Comparison of ENCODE assay signal across 13 cellular contexts in the genomic region with DNA sequence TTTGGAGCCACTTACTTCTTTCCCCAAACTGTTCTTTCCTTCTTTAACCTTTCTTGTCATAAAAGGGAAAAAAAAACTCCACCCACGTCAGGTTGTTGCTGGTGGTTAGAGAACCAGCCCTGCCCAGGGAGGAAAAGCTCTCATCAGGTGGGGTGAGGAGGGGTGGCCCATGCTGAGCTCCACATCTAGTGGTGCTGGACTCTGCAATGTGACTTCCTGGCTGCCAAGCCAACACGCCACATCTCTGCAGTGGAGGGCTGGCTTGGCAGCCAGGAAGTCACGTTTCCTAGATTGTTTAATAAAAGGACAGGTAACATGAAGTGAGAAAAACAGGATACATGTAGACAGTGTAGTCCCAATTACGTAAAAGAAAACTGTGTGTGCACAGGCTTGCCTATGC. TPM values are rescaled to one million over a fixed set of nuclear protein-coding genes. Genes with fewer than 3 reads are reported as not detected.
"Had no signal": no experiment of that assay in that cellular context is flagged by ENCODE, and none has a peak within 500 bp of the region (broad histone marks: within the 10 kb centered on the region; RNA-seq: fewer than 3 reads in every experiment).

No MANE protein-coding gene starts in this region.

- H3K27me3 ChIP-seq: adrenal gland, right lobe of liver had no signal

- H3K36me3 ChIP-seq: adrenal gland, right lobe of liver had no signal

- H3K4me3 ChIP-seq: adrenal gland, right lobe of liver had no signal

- DNase-seq: activated B cell treated with CpG ODN at 0.5 μM for 24 hours; activated CD4-positive, alpha-beta T cell treated with anti-CD3 and anti-CD28 coated beads, Interleukin-2, amount 10 ng/mL, durations not matched to agents 24 days and 14 days; activated naive CD4-positive, alpha-beta T cell treated with anti-CD3 and anti-CD28 coated beads, Interleukin-2, amount 50 U/mL, for 16 hours; adrenal gland; effector memory CD8-positive, alpha-beta T cell; hippocampal formation; right lobe of liver; substantia nigra; T-cell; T1000; trophoblast cell had no signal

- H3K9me3 ChIP-seq: adrenal gland, right lobe of liver had no signal

- H3K4me1 ChIP-seq: adrenal gland, right lobe of liver had no signal

- H3K27ac ChIP-seq: adrenal gland, right lobe of liver had no signal

- ATAC-seq: effector memory CD8-positive, alpha-beta T cell; right lobe of liver; stimulated activated effector memory CD8-positive, alpha-beta T cell treated with anti-CD3 and anti-CD28 coated beads, Interleukin-12 subunit alpha, Interleukin-12 subunit beta, amount 100 ng/mL, for 72 hours; T-cell had no signal

RNA-seq across cellular contexts. Expression of a gene that starts 37.4 kb away (rescaled TPM):
- total RNA-seq: activated B cell treated with CpG ODN at 0.5 μM for 24 hours; activated CD4-positive, alpha-beta T cell treated with anti-CD3 and anti-CD28 coated beads, Interleukin-2, amount 10 ng/mL, durations not matched to agents 24 days and 14 days; activated CD8-positive, alpha-beta memory T cell treated with anti-CD3 and anti-CD28 coated beads for 36 hours had no signal
